ENCODE assay signal across 22 cellular contexts in the genomic region with DNA sequence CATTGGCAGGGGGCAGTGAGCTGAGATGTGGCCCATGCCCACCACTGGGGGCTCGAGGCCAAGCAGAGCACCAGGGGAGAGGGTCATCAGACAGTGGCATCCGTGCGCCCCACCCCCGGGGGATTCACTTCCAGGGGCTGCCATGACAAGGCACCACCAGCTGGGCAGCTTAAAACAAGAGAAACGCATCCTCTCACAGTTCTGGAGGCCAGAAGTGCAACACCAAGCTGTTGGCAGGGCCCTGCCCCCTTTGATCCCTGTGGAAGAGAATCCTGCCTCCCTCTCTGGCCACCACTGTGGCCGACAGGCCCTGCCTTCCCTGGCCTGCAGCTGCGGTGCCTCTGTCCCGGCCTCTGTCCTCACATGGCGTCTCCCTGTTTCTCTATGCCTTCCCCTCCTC.
DNase-seq lines count a peak whose midpoint lies in the region; ATAC-seq lines count a peak whose summit lies in the region.
"Had no signal": no experiment of that assay in that cellular context is flagged by ENCODE, and none has a peak within 500 bp of the region (broad histone marks: within the 10 kb centered on the region; RNA-seq: fewer than 3 reads in every experiment).

No MANE protein-coding gene starts in this region.

- H3K36me3 Mint-ChIP-seq in dendritic cell treated with granulocyte-macrophage colony-stimulating factor and Interleukin-4, amounts not matched to agents 40 ng/mL and 50 ng/mL, for 4 days (ENCODE audit: low read depth), result no peaks in the 10 kb centered on the region
- H3K36me3 Mint-ChIP-seq in stimulated activated naive B cell treated with anti-CD40 and anti-IgM and Interleukin-4, amounts not matched to agents 10 μg/mL and 1 μg/mL and 100 μg/mL, for 72 hours, result no peaks in the 10 kb centered on the region
- H3K36me3 Mint-ChIP-seq: activated naive CD4-positive, alpha-beta T cell treated with anti-CD3 and anti-CD28 coated beads, Interleukin-2, amount 10 ng/mL, durations not matched to agents 7 days and 5 days had no signal

- intact Hi-C loops in dendritic cell treated with granulocyte-macrophage colony-stimulating factor and Interleukin-4, amounts not matched to agents 40 ng/mL and 50 ng/mL, for 4 days (cut with micrococcal nuclease), result no loop called here

- no peak overlapping the region for H3K4me3 Mint-ChIP-seq in dendritic cell treated with granulocyte-macrophage colony-stimulating factor and Interleukin-4, amounts not matched to agents 40 ng/mL and 50 ng/mL, for 4 days
- no peak overlapping the region for H3K4me3 Mint-ChIP-seq in stimulated activated naive B cell treated with anti-CD40 and anti-IgM and Interleukin-4, amounts not matched to agents 10 μg/mL and 1 μg/mL and 100 μg/mL, for 72 hours
- H3K4me3 Mint-ChIP-seq: activated naive CD4-positive, alpha-beta T cell treated with anti-CD3 and anti-CD28 coated beads, Interleukin-2, amount 10 ng/mL, durations not matched to agents 7 days and 5 days; activated T-cell treated with anti-CD3 and anti-CD28 coated beads, Interleukin-2, amount 50 U/mL, for 72 hours had no signal

- no peaks in the 10 kb centered on the region for H3K9me3 ChIP-seq in mucosa of rectum (ENCODE audit: control insufficient read depth in 2 of 2, low read length in 2 of 2)
- H3K9me3 ChIP-seq: MG63, testis had no signal

- no peak for ATAC-seq in stimulated activated naive B cell treated with anti-CD40 and anti-IgM and Interleukin-4, amounts not matched to agents 10 μg/mL and 1 μg/mL and 100 μg/mL, for 72 hours (replicated peaks)
- no peak for ATAC-seq in GM18909 (IDR thresholded peaks at IDR 0.05; ENCODE audit: poor library complexity, unreplicated experiment)
- ATAC-seq: activated T-cell treated with anti-CD3 and anti-CD28 coated beads, Interleukin-2, amount 50 U/mL, for 72 hours; HCT116; K562 had no signal

- H3K9ac ChIP-seq in mucosa of rectum (ENCODE audit: low read depth in 1 of 2, low read length in 2 of 2), result peak overlapping the region; percentile 24 to 42

- no peaks in the 10 kb centered on the region for H3K27me3 ChIP-seq in mucosa of rectum (ENCODE audit: control insufficient read depth in 2 of 2, insufficient read depth in 2 of 2, low read length in 2 of 2)
- H3K27me3 ChIP-seq: hepatocyte, MG63, testis had no signal

- H3K27ac ChIP-seq in mucosa of rectum (ENCODE audit: low read depth in 2 of 2, low read length in 2 of 2) (peak overlapping the region; percentile 66 to 73), substantia nigra (ENCODE audit: low read depth, low read length, poor library complexity, severe bottlenecking) (no peak overlapping the region)
- H3K27ac ChIP-seq: testis had no signal

- peak overlapping the region; percentile 72 for H3K27ac Mint-ChIP-seq in dendritic cell treated with granulocyte-macrophage colony-stimulating factor and Interleukin-4, amounts not matched to agents 40 ng/mL and 50 ng/mL, for 4 days
- peak overlapping the region; percentile 10 for H3K27ac Mint-ChIP-seq in stimulated activated naive B cell treated with anti-CD40 and anti-IgM and Interleukin-4, amounts not matched to agents 10 μg/mL and 1 μg/mL and 100 μg/mL, for 72 hours
- H3K27ac Mint-ChIP-seq: activated naive CD4-positive, alpha-beta T cell treated with anti-CD3 and anti-CD28 coated beads, Interleukin-2, amount 10 ng/mL, durations not matched to agents 7 days and 5 days; activated T-cell treated with anti-CD3 and anti-CD28 coated beads, Interleukin-2, amount 50 U/mL, for 72 hours had no signal

- H3K4me1 ChIP-seq in mucosa of rectum (ENCODE audit: control insufficient read depth in 2 of 2, insufficient read depth in 2 of 2, low read length in 2 of 2), result peaks cover 37 to 54% of the 10 kb centered on the region in 2 donors

- no peak overlapping the region for H3K4me3 ChIP-seq in mucosa of rectum (ENCODE audit: low read length in 2 of 2)
- H3K4me3 ChIP-seq: hepatocyte, K562, lung, MG63, testis had no signal

- peaks cover 17% of the 10 kb centered on the region for H3K27me3 Mint-ChIP-seq in dendritic cell treated with granulocyte-macrophage colony-stimulating factor and Interleukin-4, amounts not matched to agents 40 ng/mL and 50 ng/mL, for 4 days
- H3K27me3 Mint-ChIP-seq in stimulated activated naive B cell treated with anti-CD40 and anti-IgM and Interleukin-4, amounts not matched to agents 10 μg/mL and 1 μg/mL and 100 μg/mL, for 72 hours, result peaks cover 70 to 81% of the 10 kb centered on the region in 2 donors

- no peaks in the 10 kb centered on the region for H3K36me3 ChIP-seq in mucosa of rectum (ENCODE audit: control insufficient read depth in 2 of 2, insufficient read depth in 2 of 2, low read length in 2 of 2)
- H3K36me3 ChIP-seq: MG63 had no signal

- H3K9me3 Mint-ChIP-seq in dendritic cell treated with granulocyte-macrophage colony-stimulating factor and Interleukin-4, amounts not matched to agents 40 ng/mL and 50 ng/mL, for 4 days, result no peaks in the 10 kb centered on the region
- H3K9me3 Mint-ChIP-seq in stimulated activated naive B cell treated with anti-CD40 and anti-IgM and Interleukin-4, amounts not matched to agents 10 μg/mL and 1 μg/mL and 100 μg/mL, for 72 hours, result no peaks in the 10 kb centered on the region
- H3K9me3 Mint-ChIP-seq: activated naive CD4-positive, alpha-beta T cell treated with anti-CD3 and anti-CD28 coated beads, Interleukin-2, amount 10 ng/mL, durations not matched to agents 7 days and 5 days; activated T-cell treated with anti-CD3 and anti-CD28 coated beads, Interleukin-2, amount 50 U/mL, for 72 hours had no signal

- DNase-seq in HT-29 (ENCODE audit: low spot score) (peak; percentile 38), substantia nigra (lab: John Stamatoyannopoulos, UW) (no peak), cerebellar cortex (ENCODE audit: low spot score) (no peak)
- DNase-seq in stimulated activated naive B cell treated with anti-CD40 and anti-IgM and Interleukin-4, amounts not matched to agents 10 μg/mL and 1 μg/mL and 100 μg/mL, for 72 hours, result no peak
- DNase-seq: activated CD4-positive, CD25-positive, alpha-beta regulatory T cell; activated naive CD4-positive, alpha-beta T cell treated with anti-CD3 and anti-CD28 coated beads, Interleukin-2, amount 10 ng/mL, durations not matched to agents 7 days and 5 days; activated T-cell treated with anti-CD3 and anti-CD28 coated beads, Interleukin-2, amount 50 U/mL, for 72 hours; caudate nucleus; DMS79; MG63; NCI-H1436; NCI-H526; stimulated activated CD4-positive, alpha-beta T cell treated with anti-CD3 and anti-CD28 coated beads, Interleukin-1b, Interleukin-23, amount 100 ng/mL, for 48 hours; T1000; testis had no signal

- peaks cover 49% of the 10 kb centered on the region for H3K4me1 Mint-ChIP-seq in dendritic cell treated with granulocyte-macrophage colony-stimulating factor and Interleukin-4, amounts not matched to agents 40 ng/mL and 50 ng/mL, for 4 days (ENCODE audit: low read depth)
- H3K4me1 Mint-ChIP-seq in stimulated activated naive B cell treated with anti-CD40 and anti-IgM and Interleukin-4, amounts not matched to agents 10 μg/mL and 1 μg/mL and 100 μg/mL, for 72 hours, result peaks cover 4 to 10% of the 10 kb centered on the region in 2 donors
